In the genomic region with DNA sequence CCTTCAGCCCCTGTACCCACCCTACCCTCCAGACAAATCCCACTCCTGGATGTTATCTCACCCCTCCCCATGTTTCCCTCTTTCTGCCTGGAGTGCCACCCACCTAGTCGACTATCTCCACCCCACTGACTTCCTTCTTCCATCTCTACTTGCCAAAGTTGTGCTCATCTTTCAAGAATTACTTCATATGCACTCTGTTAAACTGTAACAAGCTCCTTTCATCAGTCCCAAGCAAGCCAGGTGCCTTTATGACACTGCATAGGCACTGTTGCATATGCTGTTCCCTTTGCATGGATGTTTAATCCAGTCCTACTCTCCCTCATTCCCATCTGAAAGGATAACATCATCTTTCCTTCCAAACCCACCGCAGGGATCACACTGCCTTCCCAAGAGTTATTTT, we compare ENCODE assay signal across 18 cellular contexts. TPM values are rescaled to one million over a fixed set of nuclear protein-coding genes. Genes with fewer than 3 reads are reported as not detected.
"Had no signal": no experiment of that assay in that cellular context is flagged by ENCODE, and none has a peak within 500 bp of the region (broad histone marks: within the 10 kb centered on the region; RNA-seq: fewer than 3 reads in every experiment).

No MANE protein-coding gene starts in this region.

- DNase-seq: activated CD4-positive, CD25-positive, alpha-beta regulatory T cell treated with anti-CD3 and anti-CD28 coated beads, Interleukin-2, amount 50 U/mL, for 72 hours; activated naive CD8-positive, alpha-beta T cell treated with anti-CD3 and anti-CD28 coated beads, Interleukin-2, amount 50 U/mL, for 24 hours; cerebellar nuclear complex; left ventricle myocardium inferior; right lobe of liver; stimulated activated CD4-positive, alpha-beta T cell treated with anti-CD3 and anti-CD28 coated beads, Interleukin-4, amount 100 ng/mL, for 4 hours; stimulated activated CD8-positive, alpha-beta memory T cell treated with anti-CD3 and anti-CD28 coated beads, Interleukin-4, amount 100 ng/mL, for 48 hours; stimulated activated naive CD4-positive, alpha-beta T cell treated with Interleukin-2 at 50 U/mL for 16 hours; upper lobe of left lung had no signal

- H3K27ac ChIP-seq: ascending aorta, breast epithelium, gastroesophageal sphincter, left ventricle myocardium inferior, right lobe of liver, upper lobe of left lung had no signal

- H3K9me3 ChIP-seq: ascending aorta, breast epithelium, gastroesophageal sphincter, left ventricle myocardium inferior, right lobe of liver, upper lobe of left lung had no signal

- H3K4me3 Mint-ChIP-seq: activated naive CD4-positive, alpha-beta T cell treated with anti-CD3 and anti-CD28 coated beads for 36 hours; activated naive CD8-positive, alpha-beta T cell treated with anti-CD3 and anti-CD28 coated beads, Interleukin-2, amount 50 U/mL, for 24 hours; activated T-helper 17 cell treated with anti-CD3 and anti-CD28 coated beads, Interleukin-2, amount 50 U/mL, for 72 hours; dendritic cell treated with granulocyte-macrophage colony-stimulating factor and Interleukin-4, amounts not matched to agents 40 ng/mL and 50 ng/mL, for 4 days; memory B cell; nephron had no signal

- H3K4me1 Mint-ChIP-seq: activated naive CD8-positive, alpha-beta T cell treated with anti-CD3 and anti-CD28 coated beads, Interleukin-2, amount 50 U/mL, for 24 hours; activated T-helper 17 cell treated with anti-CD3 and anti-CD28 coated beads, Interleukin-2, amount 50 U/mL, for 72 hours; nephron had no signal

- H3K36me3 Mint-ChIP-seq: memory B cell had no signal

- ATAC-seq: activated naive CD8-positive, alpha-beta T cell treated with anti-CD3 and anti-CD28 coated beads, Interleukin-2, amount 50 U/mL, for 24 hours; gastroesophageal sphincter had no signal

- H3K4me3 ChIP-seq: ascending aorta, breast epithelium, gastroesophageal sphincter, left ventricle myocardium inferior, right lobe of liver, smooth muscle cell, upper lobe of left lung had no signal

- H3K4me2 ChIP-seq: smooth muscle cell had no signal

- H3K27me3 ChIP-seq: ascending aorta, breast epithelium, gastroesophageal sphincter, right lobe of liver, upper lobe of left lung had no signal

- H3K36me3 ChIP-seq: ascending aorta, breast epithelium, gastroesophageal sphincter, left ventricle myocardium inferior, right lobe of liver, upper lobe of left lung had no signal

- H3K4me1 ChIP-seq: ascending aorta, breast epithelium, gastroesophageal sphincter, left ventricle myocardium inferior, right lobe of liver had no signal

- H3K9me3 Mint-ChIP-seq: activated naive CD4-positive, alpha-beta T cell treated with anti-CD3 and anti-CD28 coated beads for 36 hours; activated naive CD8-positive, alpha-beta T cell treated with anti-CD3 and anti-CD28 coated beads, Interleukin-2, amount 50 U/mL, for 24 hours; activated T-helper 17 cell treated with anti-CD3 and anti-CD28 coated beads, Interleukin-2, amount 50 U/mL, for 72 hours; nephron had no signal

- H3K27me3 Mint-ChIP-seq: activated T-helper 17 cell treated with anti-CD3 and anti-CD28 coated beads, Interleukin-2, amount 50 U/mL, for 72 hours; memory B cell had no signal

- H3K27ac Mint-ChIP-seq: activated naive CD8-positive, alpha-beta T cell treated with anti-CD3 and anti-CD28 coated beads, Interleukin-2, amount 50 U/mL, for 24 hours; activated T-helper 17 cell treated with anti-CD3 and anti-CD28 coated beads, Interleukin-2, amount 50 U/mL, for 72 hours; dendritic cell treated with granulocyte-macrophage colony-stimulating factor and Interleukin-4, amounts not matched to agents 40 ng/mL and 50 ng/mL, for 4 days; memory B cell; nephron had no signal

RNA-seq across cellular contexts. Expression of gene CDK1, which starts 8.9 kb away (rescaled TPM):
- total RNA-seq: ascending aorta had no signal
